ENCODE assay signal across 13 cellular contexts in genomic region chr15:48565560-48566482, GRCh38.
DNase-seq lines count a peak whose midpoint lies in the region; ATAC-seq and TF ChIP-seq lines count a peak whose summit lies in the region.
"Had no signal": no experiment of that assay in that cellular context is flagged by ENCODE, and none has a peak within 500 bp of the region (broad histone marks: within the 10 kb centered on the region; RNA-seq: fewer than 3 reads in every experiment).

No MANE protein-coding gene starts in this region.

- no peak for DNase-seq in HCT116 (ENCODE audit: low read depth, low spot score)
- peak; percentile 16 for DNase-seq in T1000 (lab: John Stamatoyannopoulos, UW)
- peak; percentile 92 to 95 for DNase-seq in foreskin fibroblast
- peak; percentile 33 for DNase-seq in renal cortical epithelial cell (ENCODE audit: low read depth)
- DNase-seq in islet precursor cell: no peak
- DNase-seq in DMS53 treated with DMSO at 0.1 percent for 48 hours (lab: John Stamatoyannopoulos, UW; ENCODE audit: unreplicated experiment): no peak
- no peak for DNase-seq in NCI-H1436 treated with DMSO at 0.1 percent for 48 hours (lab: John Stamatoyannopoulos, UW)
- no peak for DNase-seq in body of pancreas
- DNase-seq: activated gamma-delta T cell treated with Interleukin-2 at 50 U/mL for 16 hours; DMS79 treated with DMSO at 0.1 percent for 48 hours; effector memory CD4-positive, alpha-beta T cell; Karpas-422 had no signal

- H3K27ac ChIP-seq in HCT116 (ENCODE audit: low read depth, low read length): no peak overlapping the region
- no peak overlapping the region for H3K27ac ChIP-seq in body of pancreas

- peak overlapping the region; percentile 3; the same call in 1 of the 2 replicates for H3K4me2 ChIP-seq in HCT116 (ENCODE audit: low read length)

- TF ChIP-seq RAD21 in HCT116 (IDR thresholded peaks at IDR 0.05; ENCODE audit: low read depth): no peak

- H3K4me3 ChIP-seq in HCT116 (replicated peaks in 1 of 2; ENCODE audit: low read depth in 1 of 2, low read length in 2 of 2) (no peak overlapping the region), foreskin fibroblast (ENCODE audit: low read depth in 1 of 2, low read length in 2 of 2) (no peak overlapping the region), body of pancreas (no peak overlapping the region)

- POLR2A ChIA-PET in HCT116 (lab: Charles Lee): no interaction called here

- ATAC-seq in HCT116 (no peak), body of pancreas (no peak)
- ATAC-seq: activated CD4-positive, CD25-positive, alpha-beta regulatory T cell treated with anti-CD3 and anti-CD28 coated beads, Interleukin-2, amount 50 U/mL, for 24 hours had no signal

- intact Hi-C loops in HCT116 (cut with micrococcal nuclease): no loop called here
- intact Hi-C loops in body of pancreas (cut with DNase I): no loop called here

- H2AFZ ChIP-seq in HCT116 (ENCODE audit: low read depth, low read length, poor library complexity, severe bottlenecking): no peak overlapping the region

- TF ChIP-seq CTCF in HCT116 (IDR thresholded peaks at IDR 0.05 in 2 of 3, conservative IDR thresholded peaks at IDR 0.05 in 1 of 3; ENCODE audit: borderline replicate concordance in 1 of 3, insufficient read depth in 1 of 3, low read depth in 2 of 3, low read length in 2 of 3) (no peak), foreskin fibroblast (IDR thresholded peaks at IDR 0.05; ENCODE audit: low read depth, low read length) (no peak), body of pancreas (IDR thresholded peaks at IDR 0.05) (no peak)

- CTCF ChIA-PET in HCT116 (lab: Charles Lee): no interaction called here

- no peak overlapping the region for H3K9ac ChIP-seq in HCT116 (ENCODE audit: low read length)

- H3K79me2 ChIP-seq in HCT116 (ENCODE audit: insufficient read depth, low read length): no peaks in the 10 kb centered on the region

- H3K4me1 ChIP-seq in HCT116 (ENCODE audit: control insufficient read depth in 1 of 2, insufficient read depth in 2 of 2, low read length in 2 of 2) (peaks cover 0 to 4% of the 10 kb centered on the region in 2 experiments; a peak in 1 of 4 replicates), body of pancreas (no peaks in the 10 kb centered on the region)

- RAD21 ChIA-PET in HCT116 (lab: Charles Lee; ENCODE audit: low non-redundant PET in 1 of 2, low total read pairs in 2 of 2, uncharacterized antibody in 2 of 2, unreplicated experiment in 2 of 2): no interaction called here

- H3K27me3 ChIP-seq in HCT116 (ENCODE audit: insufficient read depth, low read length): no peaks in the 10 kb centered on the region
- H3K27me3 ChIP-seq in body of pancreas: no peaks in the 10 kb centered on the region

- 91% methylated on average over 1 of the region's 1 CpG for WGBS in body of pancreas, 2 donors

- H3K9me2 ChIP-seq in HCT116 (ENCODE audit: insufficient read depth): no peaks in the 10 kb centered on the region

- H3K36me3 ChIP-seq in HCT116 (ENCODE audit: control insufficient read depth in 1 of 2, insufficient read depth in 2 of 2, low read length in 2 of 2) (no peaks in the 10 kb centered on the region), body of pancreas (replicated peaks in 1 of 2; ENCODE audit: insufficient read depth in 1 of 2, low read depth in 2 of 2) (no peaks in the 10 kb centered on the region)

- no peaks in the 10 kb centered on the region for H4K20me1 ChIP-seq in HCT116 (ENCODE audit: insufficient read depth)

- TF ChIP-seq POLR2A in HCT116 (IDR thresholded peaks at IDR 0.05; ENCODE audit: borderline replicate concordance, extremely low read depth, insufficient read depth, insufficient read length): no peak
- TF ChIP-seq POLR2A in body of pancreas (IDR thresholded peaks at IDR 0.05): no peak

- no TSS peak for BruUV-seq in HCT116 (replicated peaks; lab: Mats Ljungman, UMichigan)

- H3K9me3 ChIP-seq in HCT116 (ENCODE audit: control insufficient read depth in 1 of 2, insufficient read depth in 1 of 2, low read depth in 1 of 2, low read length in 2 of 2) (no peaks in the 10 kb centered on the region), body of pancreas (no peaks in the 10 kb centered on the region)

TF ChIP-seq in HCT116, 20 proteins besides CTCF, POLR2A, EP300 and RAD21:
- TF ChIP-seq FOSL1 (IDR thresholded peaks at IDR 0.05; ENCODE audit: low read depth) (no peak), SIN3A (IDR thresholded peaks at IDR 0.05; ENCODE audit: low read depth) (no peak), TCF7L2 (IDR thresholded peaks at IDR 0.05; ENCODE audit: borderline replicate concordance, extremely low read depth, insufficient read depth, insufficient read length) (no peak), CBX3 (IDR thresholded peaks at IDR 0.05; ENCODE audit: low read depth) (no peak), JUND (IDR thresholded peaks at IDR 0.05) (no peak), CEBPB (IDR thresholded peaks at IDR 0.05; ENCODE audit: low read depth) (no peak), SRF (IDR thresholded peaks at IDR 0.05; ENCODE audit: low read depth) (no peak), EZH2 (IDR thresholded peaks at IDR 0.05) (no peak), YY1 (IDR thresholded peaks at IDR 0.05; ENCODE audit: extremely low read depth, insufficient replicate concordance, low read depth, low read length) (no peak), POLR2AphosphoS5 (IDR thresholded peaks at IDR 0.05; ENCODE audit: low read depth, low read length) (no peak), MAX (IDR thresholded peaks at IDR 0.05) (no peak), EZH2phosphoT487 (IDR thresholded peaks at IDR 0.05; ENCODE audit: borderline replicate concordance) (no peak), EGR1 (IDR thresholded peaks at IDR 0.05; ENCODE audit: low read depth) (no peak), SP1 (IDR thresholded peaks at IDR 0.05; ENCODE audit: low read depth) (no peak), ELF1 (IDR thresholded peaks at IDR 0.05; ENCODE audit: borderline replicate concordance, low read depth) (no peak), REST (IDR thresholded peaks at IDR 0.05; ENCODE audit: low read depth) (no peak)
- TF ChIP-seq, protein P1, sequence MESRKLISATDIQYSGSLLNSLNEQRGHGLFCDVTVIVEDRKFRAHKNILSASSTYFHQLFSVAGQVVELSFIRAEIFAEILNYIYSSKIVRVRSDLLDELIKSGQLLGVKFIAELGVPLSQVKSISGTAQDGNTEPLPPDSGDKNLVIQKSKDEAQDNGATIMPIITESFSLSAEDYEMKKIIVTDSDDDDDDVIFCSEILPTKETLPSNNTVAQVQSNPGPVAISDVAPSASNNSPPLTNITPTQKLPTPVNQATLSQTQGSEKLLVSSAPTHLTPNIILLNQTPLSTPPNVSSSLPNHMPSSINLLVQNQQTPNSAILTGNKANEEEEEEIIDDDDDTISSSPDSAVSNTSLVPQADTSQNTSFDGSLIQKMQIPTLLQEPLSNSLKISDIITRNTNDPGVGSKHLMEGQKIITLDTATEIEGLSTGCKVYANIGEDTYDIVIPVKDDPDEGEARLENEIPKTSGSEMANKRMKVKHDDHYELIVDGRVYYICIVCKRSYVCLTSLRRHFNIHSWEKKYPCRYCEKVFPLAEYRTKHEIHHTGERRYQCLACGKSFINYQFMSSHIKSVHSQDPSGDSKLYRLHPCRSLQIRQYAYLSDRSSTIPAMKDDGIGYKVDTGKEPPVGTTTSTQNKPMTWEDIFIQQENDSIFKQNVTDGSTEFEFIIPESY (IDR thresholded peaks at IDR 0.05; ENCODE audit: extremely low read depth, insufficient replicate concordance, low read length): no peak
- TF ChIP-seq, protein P2, sequence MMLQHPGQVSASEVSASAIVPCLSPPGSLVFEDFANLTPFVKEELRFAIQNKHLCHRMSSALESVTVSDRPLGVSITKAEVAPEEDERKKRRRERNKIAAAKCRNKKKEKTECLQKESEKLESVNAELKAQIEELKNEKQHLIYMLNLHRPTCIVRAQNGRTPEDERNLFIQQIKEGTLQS (IDR thresholded peaks at IDR 0.05): no peak

Comparison
In these comparisons a context has a peak if more than half of its experiments do, and no peak if none do; other contexts are left out.
1. DNase-seq: peak in T1000 (single experiment), foreskin fibroblast (2 of 2) and renal cortical epithelial cell (single experiment); none in HCT116 (single experiment), islet precursor cell (single experiment), DMS53 treated with DMSO at 0.1 percent for 48 hours (single experiment), NCI-H1436 treated with DMSO at 0.1 percent for 48 hours (single experiment) and body of pancreas (0 of 4).